1 cellular context compared by ENCODE assay signal in the genomic region with DNA sequence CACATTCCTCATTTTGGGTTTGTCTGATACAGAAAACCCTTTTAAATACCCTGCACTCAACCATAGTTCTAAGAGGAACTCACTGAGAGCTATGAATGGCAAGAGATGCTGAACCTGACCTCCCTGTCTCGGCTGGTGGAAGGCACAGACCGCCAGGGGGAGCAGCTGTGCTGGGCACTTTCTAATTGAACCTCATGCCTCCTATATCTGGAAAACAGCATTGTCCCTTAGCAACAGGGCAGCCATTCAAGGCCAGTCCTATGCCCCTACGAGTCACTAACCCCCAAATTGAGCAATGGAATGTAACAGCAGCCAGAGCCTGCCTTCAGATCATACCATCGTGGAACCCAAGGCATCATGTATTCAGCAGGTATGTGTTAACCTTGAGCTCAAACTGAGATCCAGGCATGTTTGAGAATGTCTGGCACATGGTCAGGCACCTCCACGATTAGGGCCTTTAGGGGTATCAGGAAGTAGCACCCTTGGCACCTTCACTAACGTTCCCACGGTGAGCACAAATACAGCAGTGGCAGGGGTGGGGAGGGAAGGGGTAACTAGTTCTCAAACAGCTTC.
TF ChIP-seq lines count a peak whose summit lies in the region.

No MANE protein-coding gene starts in this region.

TF ChIP-seq in HepG2, 621 proteins besides CTCF, POLR2A, EP300 and RAD21 (continued from another document):
- TF ChIP-seq, protein P1, sequence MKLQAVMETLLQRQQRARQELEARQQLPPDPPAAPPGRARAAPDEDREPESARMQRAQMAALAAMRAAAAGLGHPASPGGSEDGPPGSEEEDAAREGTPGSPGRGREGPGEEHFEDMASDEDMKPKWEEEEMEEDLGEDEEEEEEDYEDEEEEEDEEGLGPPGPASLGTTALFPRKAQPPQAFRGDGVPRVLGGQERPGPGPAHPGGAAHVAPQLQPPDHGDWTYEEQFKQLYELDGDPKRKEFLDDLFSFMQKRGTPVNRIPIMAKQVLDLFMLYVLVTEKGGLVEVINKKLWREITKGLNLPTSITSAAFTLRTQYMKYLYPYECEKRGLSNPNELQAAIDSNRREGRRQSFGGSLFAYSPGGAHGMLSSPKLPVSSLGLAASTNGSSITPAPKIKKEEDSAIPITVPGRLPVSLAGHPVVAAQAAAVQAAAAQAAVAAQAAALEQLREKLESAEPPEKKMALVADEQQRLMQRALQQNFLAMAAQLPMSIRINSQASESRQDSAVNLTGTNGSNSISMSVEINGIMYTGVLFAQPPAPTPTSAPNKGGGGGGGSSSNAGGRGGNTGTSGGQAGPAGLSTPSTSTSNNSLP (IDR thresholded peaks at IDR 0.05; ENCODE audit: low read depth, low read length): 0 out of 2 replicates have a peak, but pooled peaks have one; percentile 14
- no peak for TF ChIP-seq ZNF850 (CRISPR knock-in tag; conservative IDR thresholded peaks at IDR 0.05)
- TF ChIP-seq TOE1 (CRISPR knock-in tag; IDR thresholded peaks at IDR 0.05): no peak
- peak; percentile 61; the same call in 1 of the 2 replicates for TF ChIP-seq SMC3 (IDR thresholded peaks at IDR 0.05; ENCODE audit: low read length)
- no peak for TF ChIP-seq POGZ (CRISPR knock-in tag; IDR thresholded peaks at IDR 0.05)
- TF ChIP-seq, protein P2, sequence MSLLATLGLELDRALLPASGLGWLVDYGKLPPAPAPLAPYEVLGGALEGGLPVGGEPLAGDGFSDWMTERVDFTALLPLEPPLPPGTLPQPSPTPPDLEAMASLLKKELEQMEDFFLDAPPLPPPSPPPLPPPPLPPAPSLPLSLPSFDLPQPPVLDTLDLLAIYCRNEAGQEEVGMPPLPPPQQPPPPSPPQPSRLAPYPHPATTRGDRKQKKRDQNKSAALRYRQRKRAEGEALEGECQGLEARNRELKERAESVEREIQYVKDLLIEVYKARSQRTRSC (CRISPR knock-in tag; IDR thresholded peaks at IDR 0.05; ENCODE audit: low read depth): no peak
- no peak for TF ChIP-seq ZNF576 (CRISPR knock-in tag; IDR thresholded peaks at IDR 0.05)
- no peak for TF ChIP-seq ARID2 (CRISPR knock-in tag; IDR thresholded peaks at IDR 0.05; ENCODE audit: borderline replicate concordance)
- TF ChIP-seq TFE3 (CRISPR knock-in tag; IDR thresholded peaks at IDR 0.05): no peak
- TF ChIP-seq KDM2A (CRISPR knock-in tag; IDR thresholded peaks at IDR 0.05; ENCODE audit: borderline replicate concordance, low read depth): peak; percentile 31; the same call in 1 of the 2 replicates
- no peak for TF ChIP-seq ETS1 (CRISPR knock-in tag; IDR thresholded peaks at IDR 0.05)
- TF ChIP-seq ZNF501 (CRISPR knock-in tag; IDR thresholded peaks at IDR 0.05): no peak
- TF ChIP-seq ATAD3A (CRISPR knock-in tag; IDR thresholded peaks at IDR 0.05): no peak
- TF ChIP-seq RFX1 (IDR thresholded peaks at IDR 0.05): peak; percentile 48; the same call in 1 of the 2 replicates
- TF ChIP-seq ZNF160 (CRISPR knock-in tag; IDR thresholded peaks at IDR 0.05): no peak
- TF ChIP-seq ZBTB34 (CRISPR knock-in tag; IDR thresholded peaks at IDR 0.05): no peak
- TF ChIP-seq CEBPB (IDR thresholded peaks at IDR 0.05; ENCODE audit: borderline replicate concordance, low read depth, low read length): 0 out of 2 replicates have a peak, but pooled peaks have one; percentile 15
- no peak for TF ChIP-seq JUND (CRISPR knock-in tag; IDR thresholded peaks at IDR 0.05)
- no peak for TF ChIP-seq JUN (CRISPR knock-in tag; IDR thresholded peaks at IDR 0.05)
- TF ChIP-seq ZNF33B (CRISPR knock-in tag; IDR thresholded peaks at IDR 0.05): no peak
- TF ChIP-seq NFE2 (CRISPR knock-in tag; IDR thresholded peaks at IDR 0.05): no peak
- TF ChIP-seq STAG1 (CRISPR knock-in tag; IDR thresholded peaks at IDR 0.05): peak; percentile 48
- TF ChIP-seq, protein P3, sequence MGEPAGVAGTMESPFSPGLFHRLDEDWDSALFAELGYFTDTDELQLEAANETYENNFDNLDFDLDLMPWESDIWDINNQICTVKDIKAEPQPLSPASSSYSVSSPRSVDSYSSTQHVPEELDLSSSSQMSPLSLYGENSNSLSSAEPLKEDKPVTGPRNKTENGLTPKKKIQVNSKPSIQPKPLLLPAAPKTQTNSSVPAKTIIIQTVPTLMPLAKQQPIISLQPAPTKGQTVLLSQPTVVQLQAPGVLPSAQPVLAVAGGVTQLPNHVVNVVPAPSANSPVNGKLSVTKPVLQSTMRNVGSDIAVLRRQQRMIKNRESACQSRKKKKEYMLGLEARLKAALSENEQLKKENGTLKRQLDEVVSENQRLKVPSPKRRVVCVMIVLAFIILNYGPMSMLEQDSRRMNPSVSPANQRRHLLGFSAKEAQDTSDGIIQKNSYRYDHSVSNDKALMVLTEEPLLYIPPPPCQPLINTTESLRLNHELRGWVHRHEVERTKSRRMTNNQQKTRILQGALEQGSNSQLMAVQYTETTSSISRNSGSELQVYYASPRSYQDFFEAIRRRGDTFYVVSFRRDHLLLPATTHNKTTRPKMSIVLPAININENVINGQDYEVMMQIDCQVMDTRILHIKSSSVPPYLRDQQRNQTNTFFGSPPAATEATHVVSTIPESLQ (CRISPR knock-in tag; conservative IDR thresholded peaks at IDR 0.05): no peak
- TF ChIP-seq CCDC6 (CRISPR knock-in tag; IDR thresholded peaks at IDR 0.05): no peak
- no peak for TF ChIP-seq RXRA (CRISPR knock-in tag; IDR thresholded peaks at IDR 0.05)
- TF ChIP-seq MED8 (CRISPR knock-in tag; IDR thresholded peaks at IDR 0.05; ENCODE audit: insufficient replicate concordance): no peak
- TF ChIP-seq ZNF281 (CRISPR knock-in tag; IDR thresholded peaks at IDR 0.05; ENCODE audit: borderline replicate concordance): no peak
- no peak for TF ChIP-seq KDM1A (CRISPR knock-in tag; IDR thresholded peaks at IDR 0.05)
- TF ChIP-seq MTF1 (CRISPR knock-in tag; IDR thresholded peaks at IDR 0.05): no peak
- TF ChIP-seq NBN (conservative IDR thresholded peaks at IDR 0.05): no peak
- TF ChIP-seq ELK4 (CRISPR knock-in tag; IDR thresholded peaks at IDR 0.05; ENCODE audit: borderline replicate concordance): no peak
- no peak for TF ChIP-seq RBFOX2 (IDR thresholded peaks at IDR 0.05; ENCODE audit: low read depth, low read length)
- no peak for TF ChIP-seq IKZF4 (CRISPR knock-in tag; IDR thresholded peaks at IDR 0.05; ENCODE audit: borderline replicate concordance, low read depth, not compliant biosample characterization)
- TF ChIP-seq ONECUT2 (CRISPR knock-in tag; IDR thresholded peaks at IDR 0.05): no peak
- TF ChIP-seq, protein P4, sequence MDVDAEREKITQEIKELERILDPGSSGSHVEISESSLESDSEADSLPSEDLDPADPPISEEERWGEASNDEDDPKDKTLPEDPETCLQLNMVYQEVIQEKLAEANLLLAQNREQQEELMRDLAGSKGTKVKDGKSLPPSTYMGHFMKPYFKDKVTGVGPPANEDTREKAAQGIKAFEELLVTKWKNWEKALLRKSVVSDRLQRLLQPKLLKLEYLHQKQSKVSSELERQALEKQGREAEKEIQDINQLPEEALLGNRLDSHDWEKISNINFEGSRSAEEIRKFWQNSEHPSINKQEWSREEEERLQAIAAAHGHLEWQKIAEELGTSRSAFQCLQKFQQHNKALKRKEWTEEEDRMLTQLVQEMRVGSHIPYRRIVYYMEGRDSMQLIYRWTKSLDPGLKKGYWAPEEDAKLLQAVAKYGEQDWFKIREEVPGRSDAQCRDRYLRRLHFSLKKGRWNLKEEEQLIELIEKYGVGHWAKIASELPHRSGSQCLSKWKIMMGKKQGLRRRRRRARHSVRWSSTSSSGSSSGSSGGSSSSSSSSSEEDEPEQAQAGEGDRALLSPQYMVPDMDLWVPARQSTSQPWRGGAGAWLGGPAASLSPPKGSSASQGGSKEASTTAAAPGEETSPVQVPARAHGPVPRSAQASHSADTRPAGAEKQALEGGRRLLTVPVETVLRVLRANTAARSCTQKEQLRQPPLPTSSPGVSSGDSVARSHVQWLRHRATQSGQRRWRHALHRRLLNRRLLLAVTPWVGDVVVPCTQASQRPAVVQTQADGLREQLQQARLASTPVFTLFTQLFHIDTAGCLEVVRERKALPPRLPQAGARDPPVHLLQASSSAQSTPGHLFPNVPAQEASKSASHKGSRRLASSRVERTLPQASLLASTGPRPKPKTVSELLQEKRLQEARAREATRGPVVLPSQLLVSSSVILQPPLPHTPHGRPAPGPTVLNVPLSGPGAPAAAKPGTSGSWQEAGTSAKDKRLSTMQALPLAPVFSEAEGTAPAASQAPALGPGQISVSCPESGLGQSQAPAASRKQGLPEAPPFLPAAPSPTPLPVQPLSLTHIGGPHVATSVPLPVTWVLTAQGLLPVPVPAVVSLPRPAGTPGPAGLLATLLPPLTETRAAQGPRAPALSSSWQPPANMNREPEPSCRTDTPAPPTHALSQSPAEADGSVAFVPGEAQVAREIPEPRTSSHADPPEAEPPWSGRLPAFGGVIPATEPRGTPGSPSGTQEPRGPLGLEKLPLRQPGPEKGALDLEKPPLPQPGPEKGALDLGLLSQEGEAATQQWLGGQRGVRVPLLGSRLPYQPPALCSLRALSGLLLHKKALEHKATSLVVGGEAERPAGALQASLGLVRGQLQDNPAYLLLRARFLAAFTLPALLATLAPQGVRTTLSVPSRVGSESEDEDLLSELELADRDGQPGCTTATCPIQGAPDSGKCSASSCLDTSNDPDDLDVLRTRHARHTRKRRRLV (CRISPR knock-in tag; IDR thresholded peaks at IDR 0.05): no peak
- no peak for TF ChIP-seq NRL (CRISPR knock-in tag; IDR thresholded peaks at IDR 0.05; ENCODE audit: borderline replicate concordance)
- TF ChIP-seq KMT2B (CRISPR knock-in tag; IDR thresholded peaks at IDR 0.05): no peak
- TF ChIP-seq ZNF670 (CRISPR knock-in tag; IDR thresholded peaks at IDR 0.05; ENCODE audit: borderline replicate concordance): no peak
